8 cellular contexts compared by ENCODE assay signal in the genomic region with DNA sequence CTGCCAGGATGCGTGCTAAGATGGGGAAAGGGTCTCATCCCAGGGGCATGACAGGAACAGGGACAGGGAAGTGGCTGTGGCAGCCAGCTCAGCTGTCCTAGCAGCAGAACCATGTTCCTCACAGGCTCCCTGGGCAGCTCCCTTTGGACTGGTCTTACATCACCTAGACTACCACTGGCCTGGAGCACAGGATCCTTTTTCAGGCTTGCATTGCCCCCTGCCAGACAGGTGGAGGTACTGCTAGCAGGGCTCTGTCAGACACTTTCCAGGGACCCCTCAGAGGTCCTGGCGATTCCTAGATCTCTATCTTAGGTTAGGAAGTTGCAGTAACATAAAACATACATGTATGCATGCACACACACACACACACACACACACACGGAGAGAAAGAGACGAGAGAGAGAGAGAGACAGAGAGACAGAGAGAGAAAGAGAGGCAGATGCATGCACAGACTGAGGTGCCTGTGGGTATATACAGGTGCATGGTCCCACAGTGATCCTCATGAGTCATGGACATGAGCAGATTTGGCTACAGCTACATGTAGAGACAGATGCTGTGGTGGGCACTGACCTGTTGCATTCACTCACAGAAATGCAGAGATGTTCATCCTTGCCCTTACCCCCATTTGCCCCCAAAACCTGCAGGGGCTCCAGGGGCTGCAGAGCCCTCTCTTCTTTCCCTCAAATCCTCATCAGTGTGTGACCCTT.
DNase-seq lines count a peak whose midpoint lies in the region; ATAC-seq and TF ChIP-seq lines count a peak whose summit lies in the region.

No MANE protein-coding gene starts in this region.

- no peaks in the 10 kb centered on the region for H3K27me3 Mint-ChIP-seq in nephron progenitor cell (ENCODE audit: low read depth, poor library complexity)

- DNase-seq in EH (ENCODE audit: low read depth) (peak; percentile 58), NCI-H69 (lab: John Stamatoyannopoulos, UW) (peak; percentile 31), ecto neural progenitor cell (ENCODE audit: low spot score) (peak; percentile 51), nephron progenitor cell (peak; percentile 48), mesenteric fat pad (ENCODE audit: low spot score) (no peak), NCI-H1436 (lab: John Stamatoyannopoulos, UW) (no peak)

- H3K4me1 Mint-ChIP-seq in nephron progenitor cell: peaks cover 18% of the 10 kb centered on the region

- TF ChIP-seq CTCF in nephron progenitor cell (IDR thresholded peaks at IDR 0.05): peak; percentile 51

- H3K27ac Mint-ChIP-seq in nephron progenitor cell: no peak overlapping the region

- no peak overlapping the region for H3K4me3 Mint-ChIP-seq in nephron progenitor cell

- H3K9me3 Mint-ChIP-seq in nephron progenitor cell: peaks cover 38% of the 10 kb centered on the region

- peaks cover 7% of the 10 kb centered on the region for H3K36me3 Mint-ChIP-seq in nephron progenitor cell (ENCODE audit: low read depth)

- peak; percentile 75 for ATAC-seq in GM19463 (IDR thresholded peaks at IDR 0.05; ENCODE audit: unreplicated experiment)
- ATAC-seq in HG03135 (IDR thresholded peaks at IDR 0.05; ENCODE audit: unreplicated experiment): no peak

Comparison
In these comparisons a context has a peak if more than half of its experiments do, and no peak if none do; other contexts are left out.
1. DNase-seq: peak in EH (single experiment), NCI-H69 (single experiment), ecto neural progenitor cell (single experiment) and nephron progenitor cell (single experiment); none in mesenteric fat pad (single experiment) and NCI-H1436 (single experiment).